8 cellular contexts compared by ENCODE assay signal in the genomic region with DNA sequence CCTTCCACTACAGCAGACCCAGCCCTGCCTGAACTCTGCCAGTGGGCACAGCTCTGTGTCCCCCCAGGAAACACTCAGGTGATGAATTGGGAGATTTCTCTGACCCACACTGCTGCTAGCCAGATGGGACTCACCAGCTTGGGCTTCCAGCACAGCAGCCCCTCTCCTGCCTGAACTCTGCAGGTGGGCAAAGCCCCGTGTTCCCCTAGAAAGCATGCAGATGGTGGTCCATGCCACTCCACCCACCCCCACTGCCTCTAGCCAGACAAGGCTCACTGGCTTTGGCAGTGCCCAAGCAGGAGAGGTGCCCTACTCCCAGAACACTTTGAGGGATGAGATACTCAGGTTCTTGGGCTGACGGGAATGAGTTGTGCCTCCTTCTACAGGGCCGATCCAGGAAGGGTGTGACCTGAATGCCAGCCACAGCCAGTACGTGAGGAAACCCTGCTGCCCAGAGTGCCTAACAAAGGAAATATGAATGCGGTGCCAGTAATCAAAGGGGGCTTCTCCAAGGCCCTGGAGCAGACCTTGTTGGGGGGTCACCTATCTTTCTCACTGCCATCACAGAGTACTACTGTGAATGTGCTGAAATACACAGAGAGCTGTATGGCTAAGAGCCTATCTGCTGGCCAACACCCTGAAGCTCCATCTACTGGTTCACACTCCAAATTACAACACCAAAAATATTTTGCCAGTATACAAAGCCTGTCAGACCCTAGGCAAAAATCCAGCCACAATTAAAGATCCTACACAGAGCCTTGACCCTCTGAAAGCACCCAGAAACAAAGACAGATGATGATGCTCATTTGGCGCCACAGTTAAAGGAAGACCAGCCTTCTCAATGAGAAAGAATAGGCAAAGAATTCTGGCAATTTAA.
DNase-seq lines count a peak whose midpoint lies in the region; ATAC-seq, FAIRE-seq and TF ChIP-seq lines count a peak whose summit lies in the region.

No MANE protein-coding gene starts in this region.

- DNase-seq in NCI-H524 (lab: John Stamatoyannopoulos, UW) (peak; percentile 15 to 44), NCI-H524 treated with DMSO at 0.1 percent for 48 hours (lab: John Stamatoyannopoulos, UW) (no peak), SW480 (ENCODE audit: low spot score) (peak; percentile 29), fibroblast of the aortic adventitia (ENCODE audit: low read depth) (peak; percentile 36), urothelium cell line (ENCODE audit: low spot score) (peak; percentile 14), posterior cingulate gyrus (no peak)

- intact Hi-C loops in posterior cingulate gyrus (cut with DNase I): no loop called here

- peak; percentile 58 for ATAC-seq in HG02840 (IDR thresholded peaks at IDR 0.05; ENCODE audit: low FRiP score, unreplicated experiment)
- ATAC-seq in GM21367 (IDR thresholded peaks at IDR 0.05; ENCODE audit: unreplicated experiment): no peak

- TF ChIP-seq CTCF in fibroblast of the aortic adventitia (IDR thresholded peaks at IDR 0.05; ENCODE audit: insufficient read depth, low read length): peak; percentile 34

- FAIRE-seq in urothelium cell line (lab: Jason Lieb, UNC): peak; percentile 83

- no peak overlapping the region for H3K4me3 ChIP-seq in fibroblast of the aortic adventitia (ENCODE audit: low read depth, low read length)

Comparison
In these comparisons a context has a peak if more than half of its experiments do, and no peak if none do; other contexts are left out.
1. DNase-seq: peak in NCI-H524 (2 of 2), SW480 (single experiment), fibroblast of the aortic adventitia (single experiment) and urothelium cell line (single experiment); none in NCI-H524 treated with DMSO at 0.1 percent for 48 hours (single experiment) and posterior cingulate gyrus (0 of 10).